Comparison of ENCODE assay signal across 8 cellular contexts in the genomic region with DNA sequence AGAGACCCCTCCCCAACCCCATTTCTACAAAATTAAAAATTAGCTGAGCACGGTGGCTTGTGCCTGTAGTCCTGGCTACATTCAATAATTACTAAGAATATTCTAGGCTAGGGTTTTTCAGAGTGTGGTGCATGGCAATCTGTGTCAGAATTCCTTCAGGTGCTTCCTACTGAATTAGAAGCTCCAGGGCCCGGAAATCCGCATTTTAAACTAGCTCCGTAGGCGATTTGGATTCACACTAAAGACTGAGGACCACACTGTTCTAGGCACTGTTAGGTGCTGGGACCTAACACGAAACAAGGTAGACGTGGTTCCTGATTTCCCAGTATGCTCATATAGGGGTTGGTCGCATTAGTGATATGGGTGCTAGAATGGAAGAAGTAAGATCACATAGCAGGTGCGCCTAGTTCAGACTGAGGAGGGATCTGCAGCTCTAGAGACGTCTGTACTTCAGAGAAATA. TPM values are rescaled to one million over a fixed set of nuclear protein-coding genes. Genes with fewer than 3 reads are reported as not detected.
DNase-seq lines count a peak whose midpoint lies in the region; ATAC-seq and TF ChIP-seq lines count a peak whose summit lies in the region.

No MANE protein-coding gene starts in this region.

- H3K4me3 Mint-ChIP-seq in CD4-positive, CD25-positive, alpha-beta regulatory T cell, result peak overlapping the region; percentile 93 to 99 (median 96)
- H3K4me3 Mint-ChIP-seq in stimulated activated naive B cell treated with anti-CD40 and anti-IgM and Interleukin-4, amounts not matched to agents 10 μg/mL and 1 μg/mL and 100 μg/mL, for 72 hours, result peak overlapping the region; percentile 76 to 90

- H3K4me1 ChIP-seq in CD4-positive, CD25-positive, alpha-beta regulatory T cell (ENCODE audit: control insufficient read depth, insufficient read depth, low read length, poor library complexity, severe bottlenecking), result peaks cover 19% of the 10 kb centered on the region
- peaks cover 10% of the 10 kb centered on the region for H3K4me1 ChIP-seq in right cardiac atrium (ENCODE audit: control insufficient read depth, insufficient read depth, low read length)

- peaks cover 6 to 33% (median 14%) of the 10 kb centered on the region in 4 donors for H3K4me1 Mint-ChIP-seq in CD4-positive, CD25-positive, alpha-beta regulatory T cell
- peaks cover 21 to 24% of the 10 kb centered on the region in 2 donors for H3K4me1 Mint-ChIP-seq in stimulated activated naive B cell treated with anti-CD40 and anti-IgM and Interleukin-4, amounts not matched to agents 10 μg/mL and 1 μg/mL and 100 μg/mL, for 72 hours

- no peaks in the 10 kb centered on the region for H3K9me3 ChIP-seq in CD4-positive, CD25-positive, alpha-beta regulatory T cell (ENCODE audit: control insufficient read depth in 2 of 2, low read length in 2 of 2)
- H3K9me3 ChIP-seq in right cardiac atrium (ENCODE audit: control insufficient read depth, low read length), result no peaks in the 10 kb centered on the region

- H3K36me3 Mint-ChIP-seq in CD4-positive, CD25-positive, alpha-beta regulatory T cell, result no peaks in the 10 kb centered on the region
- peaks cover 12 to 17% of the 10 kb centered on the region in 2 donors for H3K36me3 Mint-ChIP-seq in stimulated activated naive B cell treated with anti-CD40 and anti-IgM and Interleukin-4, amounts not matched to agents 10 μg/mL and 1 μg/mL and 100 μg/mL, for 72 hours

- H3K27me3 ChIP-seq in CD4-positive, CD25-positive, alpha-beta regulatory T cell (ENCODE audit: control insufficient read depth, insufficient read depth, low read length), result no peaks in the 10 kb centered on the region
- no peaks in the 10 kb centered on the region for H3K27me3 ChIP-seq in right cardiac atrium (ENCODE audit: control insufficient read depth, insufficient read depth)

- DNase-seq in CD4-positive, CD25-positive, alpha-beta regulatory T cell, result no peak
- DNase-seq in right cardiac atrium (no peak), COLO668 (lab: John Stamatoyannopoulos, UW; ENCODE audit: unreplicated experiment) (no peak)
- no peak for DNase-seq in stimulated activated naive B cell treated with anti-CD40 and anti-IgM and Interleukin-4, amounts not matched to agents 10 μg/mL and 1 μg/mL and 100 μg/mL, for 72 hours
- DNase-seq in stimulated activated naive CD4-positive, alpha-beta T cell treated with Interleukin-2 at 50 U/mL for 16 hours (lab: John Stamatoyannopoulos, UW), result no peak
- no peak for DNase-seq in activated CD4-positive, CD25-positive, alpha-beta regulatory T cell treated with anti-CD3 and anti-CD28 coated beads, Interleukin-2, amount 50 U/mL, for 72 hours

- H3K4me3 ChIP-seq in CD4-positive, CD25-positive, alpha-beta regulatory T cell (ENCODE audit: low read depth, low read length), result peak overlapping the region; percentile 81
- H3K4me3 ChIP-seq in right cardiac atrium (ENCODE audit: low read length), result peak overlapping the region; percentile 59

- H3K27ac Mint-ChIP-seq in CD4-positive, CD25-positive, alpha-beta regulatory T cell, result peak overlapping the region; percentile 79 to 99 (median 96)
- peak overlapping the region; percentile 97 for H3K27ac Mint-ChIP-seq in stimulated activated naive B cell treated with anti-CD40 and anti-IgM and Interleukin-4, amounts not matched to agents 10 μg/mL and 1 μg/mL and 100 μg/mL, for 72 hours

- ATAC-seq in CD4-positive, CD25-positive, alpha-beta regulatory T cell (ENCODE audit: low read depth in 2 of 2), result peak; percentile 24 to 25
- peak; percentile 33 for ATAC-seq in GM21717 (IDR thresholded peaks at IDR 0.05; ENCODE audit: unreplicated experiment)
- peak in 1 of 2 donors; percentile 10 for ATAC-seq in right cardiac atrium
- ATAC-seq in stimulated activated naive B cell treated with anti-CD40 and anti-IgM and Interleukin-4, amounts not matched to agents 10 μg/mL and 1 μg/mL and 100 μg/mL, for 72 hours (replicated peaks), result peak; percentile 48 to 50

- TF ChIP-seq CTCF in VCaP (conservative IDR thresholded peaks at IDR 0.05), result no peak

- H3K27me3 Mint-ChIP-seq in CD4-positive, CD25-positive, alpha-beta regulatory T cell, result peaks cover 4% of the 10 kb centered on the region
- no peaks in the 10 kb centered on the region for H3K27me3 Mint-ChIP-seq in stimulated activated naive B cell treated with anti-CD40 and anti-IgM and Interleukin-4, amounts not matched to agents 10 μg/mL and 1 μg/mL and 100 μg/mL, for 72 hours

- H3K27ac ChIP-seq in CD4-positive, CD25-positive, alpha-beta regulatory T cell (ENCODE audit: insufficient read depth, low read length, poor library complexity, severe bottlenecking), result peak overlapping the region; percentile 92
- H3K27ac ChIP-seq in VCaP (peak overlapping the region; percentile 89), right cardiac atrium (ENCODE audit: low read length) (peak overlapping the region; percentile 92)

- WGBS in right cardiac atrium, result 14% methylated on average over 10 of the region's 10 CpGs

- intact Hi-C loops in right cardiac atrium (cut with DNase I), result loop anchor here in 1 of 4 donors (5.0 kb wide), 1 partner anchor 34 kb away; the partner anchor contains the start of gene SLC23A3

- H3K9me3 Mint-ChIP-seq in CD4-positive, CD25-positive, alpha-beta regulatory T cell, result peaks cover 0 to 2% (median 0%) of the 10 kb centered on the region in 7 donors
- peaks cover 0 to 2% of the 10 kb centered on the region in 2 donors for H3K9me3 Mint-ChIP-seq in stimulated activated naive B cell treated with anti-CD40 and anti-IgM and Interleukin-4, amounts not matched to agents 10 μg/mL and 1 μg/mL and 100 μg/mL, for 72 hours

- H3K36me3 ChIP-seq in CD4-positive, CD25-positive, alpha-beta regulatory T cell (ENCODE audit: control insufficient read depth, insufficient read depth, low read length), result peaks cover 16% of the 10 kb centered on the region

RNA-seq across cellular contexts. Expression of gene ZFAND2B, which starts 0.6 kb away (rescaled TPM):
- 70.8 TPM for total RNA-seq in CD4-positive, CD25-positive, alpha-beta regulatory T cell
- 10 to 100 TPM; 54.4 to 72.1 (median 64.0) TPM for polyA plus RNA-seq in CD4-positive, CD25-positive, alpha-beta regulatory T cell
- total RNA-seq in right cardiac atrium, result 10 to 100 TPM; 21.8 to 28.9 (median 22.8) TPM
- polyA plus RNA-seq in right cardiac atrium, result 23.9 TPM

RNA-seq across cellular contexts. Expression of gene ABCB6, which starts 12.7 kb away (rescaled TPM):
- 6.0 TPM for total RNA-seq in CD4-positive, CD25-positive, alpha-beta regulatory T cell
- polyA plus RNA-seq in CD4-positive, CD25-positive, alpha-beta regulatory T cell, result 1 to 10 TPM; 1.5 to 3.9 (median 1.7) TPM
- total RNA-seq in right cardiac atrium, result 10 to 100 TPM; 19.4 to 30.5 (median 23.5) TPM
- polyA plus RNA-seq in right cardiac atrium, result 23.4 TPM

RNA-seq across cellular contexts. Expression of gene ATG9A, which starts 23.4 kb away (rescaled TPM):
- total RNA-seq in CD4-positive, CD25-positive, alpha-beta regulatory T cell, result 68.0 TPM
- 10 to 100 TPM; 18.7 to 21.0 (median 19.0) TPM for polyA plus RNA-seq in CD4-positive, CD25-positive, alpha-beta regulatory T cell
- total RNA-seq in right cardiac atrium, result 10 to 100 TPM; 69.2 to 78.5 (median 77.3) TPM
- polyA plus RNA-seq in right cardiac atrium, result 43.1 TPM

RNA-seq across cellular contexts. Expression of gene ANKZF1, which starts 23.6 kb away (rescaled TPM):
- total RNA-seq in CD4-positive, CD25-positive, alpha-beta regulatory T cell, result 123 TPM
- polyA plus RNA-seq in CD4-positive, CD25-positive, alpha-beta regulatory T cell, result 10 to 100 TPM; 23.5 to 37.5 (median 28.5) TPM
- total RNA-seq in right cardiac atrium, result 10 to 100 TPM; 14.9 to 32.0 (median 27.2) TPM
- polyA plus RNA-seq in right cardiac atrium, result 20.1 TPM

RNA-seq across cellular contexts. Expression of gene RETREG2, which starts 27.9 kb away (rescaled TPM):
- total RNA-seq in CD4-positive, CD25-positive, alpha-beta regulatory T cell, result 84.7 TPM
- 10 to 100 TPM; 62.8 to 89.7 (median 72.1) TPM for polyA plus RNA-seq in CD4-positive, CD25-positive, alpha-beta regulatory T cell
- total RNA-seq in right cardiac atrium, result 10 to 100 TPM; 35.2 to 47.3 (median 40.2) TPM
- 22.0 TPM for polyA plus RNA-seq in right cardiac atrium
